In the genomic region with DNA sequence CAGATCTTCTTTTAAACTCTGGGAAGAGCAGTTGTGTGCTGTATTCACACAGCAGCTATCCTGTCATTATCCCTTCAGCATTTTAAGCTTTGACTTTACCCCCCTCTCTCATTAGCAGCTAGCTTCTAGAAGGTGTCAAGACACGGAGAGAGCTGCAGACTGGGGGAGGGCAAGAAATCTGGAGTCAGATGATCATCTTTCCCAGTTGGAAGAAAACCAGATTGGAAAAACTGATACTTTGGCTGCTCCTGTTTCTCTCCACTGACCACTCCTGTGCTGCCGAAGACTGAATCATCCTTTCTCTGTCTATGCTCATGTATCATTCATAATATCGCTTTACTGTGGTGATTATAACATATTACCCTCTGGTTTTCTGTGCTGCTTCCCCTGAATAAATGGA, we compare ENCODE assay signal across 22 cellular contexts.
DNase-seq lines count a peak whose midpoint lies in the region; TF ChIP-seq lines count a peak whose summit lies in the region.
"Had no signal": no experiment of that assay in that cellular context is flagged by ENCODE, and none has a peak within 500 bp of the region (broad histone marks: within the 10 kb centered on the region; RNA-seq: fewer than 3 reads in every experiment).

No MANE protein-coding gene starts in this region.

- no peaks in the 10 kb centered on the region for H3K79me1 ChIP-seq in trophoblast cell (ENCODE audit: low read length)

- in situ Hi-C loops in G401 (cut with HindIII; ENCODE audit: low sequenced_read_pairs) = no loop called here
- in situ Hi-C loops in brain microvascular endothelial cell (cut with HindIII; ENCODE audit: low pct_ligation_motif_present, low sequenced_read_pairs) = no loop called here

- no peak overlapping the region for H2BK5ac ChIP-seq in trophoblast cell (ENCODE audit: low read depth, low read length, poor library complexity)

- TF ChIP-seq CTCF in brain microvascular endothelial cell (IDR thresholded peaks at IDR 0.05; ENCODE audit: low read depth, low read length, missing control alignments) = no peak

- no peak overlapping the region for H2AK5ac ChIP-seq in trophoblast cell (ENCODE audit: low read length)

- H2BK12ac ChIP-seq in trophoblast cell (ENCODE audit: low read length) = no peak overlapping the region

- DNase-seq in G401 (ENCODE audit: low spot score) (peak; percentile 61), NCI-H69 (lab: John Stamatoyannopoulos, UW) (peak; percentile 29), cerebellar cortex (ENCODE audit: low spot score) (peak; percentile 54), retina (peak; percentile 8), trophoblast cell (no peak), brain microvascular endothelial cell (no peak), putamen (ENCODE audit: low spot score) (no peak)
- DNase-seq: 8988T; ACHN; BE2C; C1 segment of cervical spinal cord; CD4-positive, alpha-beta memory T cell; CD4-positive, CD25-positive, alpha-beta regulatory T cell; CD8-positive, alpha-beta memory T cell; COR-L47; DMS153; DMS53; DMS79; DND-41; EL; GF-D8 had no signal

- no peak overlapping the region for H3K4ac ChIP-seq in trophoblast cell (ENCODE audit: low read depth, low read length)

- no peak overlapping the region for H3K18ac ChIP-seq in trophoblast cell (ENCODE audit: low read length)

- H3K4me2 ChIP-seq in trophoblast cell (ENCODE audit: low read length) = no peak overlapping the region
- H3K4me2 ChIP-seq: BLaER1 had no signal

- no peaks in the 10 kb centered on the region for H3K9me3 ChIP-seq in trophoblast cell (ENCODE audit: insufficient read depth, low read depth, low read length)
- H3K9me3 ChIP-seq: BE2C, BLaER1 had no signal

- H3K36me3 ChIP-seq in trophoblast cell (ENCODE audit: control insufficient read depth in 1 of 2, insufficient read depth in 2 of 2, low read length in 2 of 2) = no peaks in the 10 kb centered on the region
- H3K36me3 ChIP-seq in brain microvascular endothelial cell (replicated peaks) = no peaks in the 10 kb centered on the region
- H3K36me3 ChIP-seq: BE2C, BLaER1 had no signal

- H4K12ac ChIP-seq in trophoblast cell (ENCODE audit: low read depth, low read length) = no peak overlapping the region

- no peak overlapping the region for H4K8ac ChIP-seq in trophoblast cell (ENCODE audit: low read depth, low read length)

- H4K91ac ChIP-seq in trophoblast cell (ENCODE audit: low read depth, low read length) = no peak overlapping the region

- H3K79me2 ChIP-seq in trophoblast cell (ENCODE audit: control insufficient read depth, insufficient read depth, low read length, poor library complexity) = no peaks in the 10 kb centered on the region

- H3K23ac ChIP-seq in trophoblast cell (ENCODE audit: low read length) = no peak overlapping the region

- H3K27ac ChIP-seq in trophoblast cell (ENCODE audit: low read depth, low read length) (no peak overlapping the region), brain microvascular endothelial cell (no peak overlapping the region)
- H3K27ac ChIP-seq: BLaER1 had no signal

- H3K27me3 ChIP-seq in trophoblast cell (ENCODE audit: insufficient read depth, low read length) = no peaks in the 10 kb centered on the region
- H3K27me3 ChIP-seq in brain microvascular endothelial cell (replicated peaks) = no peaks in the 10 kb centered on the region
- H3K27me3 ChIP-seq: BE2C, BLaER1 had no signal

- H3K14ac ChIP-seq in trophoblast cell (ENCODE audit: low read length) = no peak overlapping the region

- no peak overlapping the region for H3K9ac ChIP-seq in trophoblast cell (ENCODE audit: low read length)
- H3K9ac ChIP-seq: BLaER1 had no signal

- no peak overlapping the region for H3K4me3 ChIP-seq in trophoblast cell (ENCODE audit: low read depth, low read length)
- no peak overlapping the region for H3K4me3 ChIP-seq in brain microvascular endothelial cell (ENCODE audit: low read depth, low read length)
- H3K4me3 ChIP-seq: BLaER1 had no signal

- WGBS in trophoblast cell (ENCODE audit: extremely low coverage, insufficient coverage, insufficient read length) = no CpG with 5 or more reads among the region's 3 CpGs

- H3K4me1 ChIP-seq in trophoblast cell (ENCODE audit: control insufficient read depth in 1 of 2, insufficient read depth in 2 of 2, low read length in 2 of 2) = no peaks in the 10 kb centered on the region
- H3K4me1 ChIP-seq: BE2C, BLaER1 had no signal

- no peak overlapping the region for H2AFZ ChIP-seq in trophoblast cell (ENCODE audit: insufficient read depth, low read length, poor library complexity)

- no peak overlapping the region for H2BK120ac ChIP-seq in trophoblast cell (ENCODE audit: insufficient read depth, low read length, poor library complexity)

Comparison
In these comparisons a context has a peak if more than half of its experiments do, and no peak if none do; other contexts are left out.
1. DNase-seq: peak in G401 (single experiment), NCI-H69 (single experiment), cerebellar cortex (single experiment) and retina (single experiment); none in trophoblast cell (0 of 2), brain microvascular endothelial cell (single experiment) and putamen (single experiment).